18 cellular contexts compared by ENCODE assay signal in the genomic region with DNA sequence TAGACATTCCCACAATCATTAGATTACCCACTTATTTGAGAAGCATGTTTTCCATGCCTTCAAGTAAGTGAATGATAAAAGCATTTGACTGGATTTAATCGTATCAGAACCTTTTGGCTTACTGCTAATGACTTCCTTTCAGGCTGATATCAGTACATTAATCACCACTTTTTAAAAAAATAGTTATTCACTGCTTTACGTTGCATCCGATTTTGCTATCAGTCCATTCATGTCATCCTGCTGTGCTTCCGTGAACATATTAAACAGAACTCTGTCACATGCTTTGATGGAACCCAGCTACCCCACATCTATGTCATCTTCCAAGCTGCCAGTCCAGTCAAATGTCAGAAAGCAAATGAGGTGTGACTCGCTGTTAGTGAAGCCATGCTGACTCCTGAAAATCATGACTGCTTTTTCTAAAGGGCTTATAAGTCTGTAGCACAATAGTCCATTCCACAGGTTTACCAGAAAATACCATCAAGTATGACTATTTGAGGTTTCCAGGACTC.
DNase-seq lines count a peak whose midpoint lies in the region; ATAC-seq and TF ChIP-seq lines count a peak whose summit lies in the region.
"Had no signal": no experiment of that assay in that cellular context is flagged by ENCODE, and none has a peak within 500 bp of the region (broad histone marks: within the 10 kb centered on the region; RNA-seq: fewer than 3 reads in every experiment).

No MANE protein-coding gene starts in this region.

- peak overlapping the region; percentile 64 for H4K8ac ChIP-seq in mesenchymal stem cell (ENCODE audit: low read length)

- peaks cover 11% of the 10 kb centered on the region for H3K4me1 ChIP-seq in mesenchymal stem cell (ENCODE audit: control insufficient read depth, insufficient read depth, low read depth, low read length)
- no peaks in the 10 kb centered on the region for H3K4me1 ChIP-seq in left ventricle myocardium inferior
- H3K4me1 ChIP-seq in naive thymus-derived CD4-positive, alpha-beta T cell (ENCODE audit: control insufficient read depth in 2 of 2, insufficient read depth in 2 of 2, low read length in 2 of 2) = no peaks in the 10 kb centered on the region
- H3K4me1 ChIP-seq: BLaER1, upper lobe of right lung had no signal

- no peaks in the 10 kb centered on the region for H3K79me1 ChIP-seq in mesenchymal stem cell (replicated peaks; ENCODE audit: low read length, poor library complexity, severe bottlenecking)

- H3K4ac ChIP-seq in mesenchymal stem cell (ENCODE audit: low read depth in 1 of 2, low read length in 2 of 2) = no peak overlapping the region

- H3K27ac ChIP-seq in mesenchymal stem cell (ENCODE audit: low read length, poor library complexity, severe bottlenecking) = no peak overlapping the region
- no peak overlapping the region for H3K27ac ChIP-seq in left ventricle myocardium inferior (replicated peaks)
- no peak overlapping the region for H3K27ac ChIP-seq in naive thymus-derived CD4-positive, alpha-beta T cell (ENCODE audit: low read depth, low read length)
- H3K27ac ChIP-seq: BLaER1, upper lobe of right lung had no signal

- TF ChIP-seq CTCF in choroid plexus epithelial cell (conservative IDR thresholded peaks at IDR 0.05; ENCODE audit: low read depth, low read length) = no peak
- no peak for TF ChIP-seq CTCF in left ventricle myocardium inferior (IDR thresholded peaks at IDR 0.05; ENCODE audit: borderline replicate concordance)

- H3K36me3 Mint-ChIP-seq in naive thymus-derived CD4-positive, alpha-beta T cell = peaks cover 0 to 4% (median 0%) of the 10 kb centered on the region in 5 donors
- H3K36me3 Mint-ChIP-seq: brain; stimulated activated memory B cell treated with anti-CD40 and anti-IgM and Interleukin-4, amounts not matched to agents 10 μg/mL and 1 μg/mL and 100 μg/mL, for 72 hours had no signal

- no peak overlapping the region for H2BK120ac ChIP-seq in mesenchymal stem cell (ENCODE audit: low read depth, low read length)

- WGBS in mesenchymal stem cell = 41% methylated on average over 5 of the region's 5 CpGs

- intact Hi-C loops in left ventricle myocardium inferior (cut with micrococcal nuclease) = no loop called here
- intact Hi-C loops in naive thymus-derived CD4-positive, alpha-beta T cell (cut with micrococcal nuclease) = no loop called here

- peak overlapping the region in 1 of 2 experiments; percentile 84 for H2BK12ac ChIP-seq in mesenchymal stem cell (ENCODE audit: low read length in 2 of 2)

- H2BK5ac ChIP-seq in mesenchymal stem cell (ENCODE audit: low read depth, low read length, poor library complexity, severe bottlenecking) = no peak overlapping the region

- H2AFZ ChIP-seq in mesenchymal stem cell (ENCODE audit: low read depth, low read length) = no peak overlapping the region

- no peak for ATAC-seq in GM21515 (IDR thresholded peaks at IDR 0.05; ENCODE audit: unreplicated experiment)
- ATAC-seq in HG03354 (IDR thresholded peaks at IDR 0.05; ENCODE audit: poor library complexity, severe bottlenecking, unreplicated experiment) = no peak
- ATAC-seq in naive thymus-derived CD4-positive, alpha-beta T cell = no peak
- ATAC-seq: stimulated activated memory B cell treated with anti-CD40 and anti-IgM and Interleukin-4, amounts not matched to agents 10 μg/mL and 1 μg/mL and 100 μg/mL, for 72 hours; upper lobe of right lung had no signal

- H2AK5ac ChIP-seq in mesenchymal stem cell (ENCODE audit: low read length, severe bottlenecking) = no peak overlapping the region

- CTCF ChIA-PET in naive thymus-derived CD4-positive, alpha-beta T cell (lab: Charles Lee) = no interaction called here

- no peak overlapping the region for H3K27ac Mint-ChIP-seq in naive thymus-derived CD4-positive, alpha-beta T cell
- H3K27ac Mint-ChIP-seq: brain; stimulated activated memory B cell treated with anti-CD40 and anti-IgM and Interleukin-4, amounts not matched to agents 10 μg/mL and 1 μg/mL and 100 μg/mL, for 72 hours had no signal

- H3K27me3 ChIP-seq in mesenchymal stem cell (ENCODE audit: control insufficient read depth in 1 of 2, insufficient read depth in 1 of 2, low read length in 2 of 2) = no peaks in the 10 kb centered on the region
- H3K27me3 ChIP-seq in left ventricle myocardium inferior (ENCODE audit: low read depth) = peaks cover 11% of the 10 kb centered on the region
- no peaks in the 10 kb centered on the region for H3K27me3 ChIP-seq in naive thymus-derived CD4-positive, alpha-beta T cell (ENCODE audit: control insufficient read depth in 2 of 2, insufficient read depth in 2 of 2, low read length in 2 of 2)
- H3K27me3 ChIP-seq: BLaER1, upper lobe of right lung had no signal

- no peak overlapping the region for H3K23ac ChIP-seq in mesenchymal stem cell (ENCODE audit: low read length in 2 of 2)

- peak; percentile 25 for DNase-seq in AG20443 (ENCODE audit: low spot score)
- peak; percentile 76 for DNase-seq in M059J (ENCODE audit: low read depth)
- DNase-seq in choroid plexus epithelial cell (ENCODE audit: low read depth) = peak; percentile 68
- peak; percentile 50 for DNase-seq in mesenchymal stem cell
- DNase-seq in left ventricle myocardium inferior = no peak
- DNase-seq in naive thymus-derived CD4-positive, alpha-beta T cell = no peak
- DNase-seq: activated CD8-positive, alpha-beta memory T cell treated with anti-CD3 and anti-CD28 coated beads for 24 hours; DMS153; KBM-7; NCI-H446 treated with DMSO at 0.1 percent for 48 hours; SW 1271; upper lobe of right lung had no signal

- no peaks in the 10 kb centered on the region for H3K9me3 Mint-ChIP-seq in naive thymus-derived CD4-positive, alpha-beta T cell
- H3K9me3 Mint-ChIP-seq: stimulated activated memory B cell treated with anti-CD40 and anti-IgM and Interleukin-4, amounts not matched to agents 10 μg/mL and 1 μg/mL and 100 μg/mL, for 72 hours had no signal

- H3K36me3 ChIP-seq in mesenchymal stem cell (ENCODE audit: control insufficient read depth in 1 of 2, insufficient read depth in 2 of 2, low read depth in 1 of 2, low read length in 2 of 2) (no peaks in the 10 kb centered on the region), left ventricle myocardium inferior (no peaks in the 10 kb centered on the region)
- H3K36me3 ChIP-seq in naive thymus-derived CD4-positive, alpha-beta T cell (ENCODE audit: control insufficient read depth in 2 of 3, insufficient read depth in 3 of 3, low read length in 3 of 3) = no peaks in the 10 kb centered on the region
- H3K36me3 ChIP-seq: BLaER1, upper lobe of right lung had no signal

- H3K4me3 Mint-ChIP-seq in naive thymus-derived CD4-positive, alpha-beta T cell = no peak overlapping the region
- H3K4me3 Mint-ChIP-seq: brain; stimulated activated memory B cell treated with anti-CD40 and anti-IgM and Interleukin-4, amounts not matched to agents 10 μg/mL and 1 μg/mL and 100 μg/mL, for 72 hours had no signal

- H3K27me3 Mint-ChIP-seq in naive thymus-derived CD4-positive, alpha-beta T cell = peaks cover 0 to 30% (median 27%) of the 10 kb centered on the region in 5 donors

- H2BK15ac ChIP-seq in mesenchymal stem cell (ENCODE audit: low read depth, poor library complexity, severe bottlenecking) = no peak overlapping the region

- no peak overlapping the region for H3K18ac ChIP-seq in mesenchymal stem cell (ENCODE audit: low read depth in 1 of 2, low read length in 2 of 2)

- no peak overlapping the region for H3K14ac ChIP-seq in mesenchymal stem cell (ENCODE audit: low read length in 2 of 2)

- H3K9me3 ChIP-seq in mesenchymal stem cell (ENCODE audit: control insufficient read depth, low read length) = no peaks in the 10 kb centered on the region
- no peaks in the 10 kb centered on the region for H3K9me3 ChIP-seq in left ventricle myocardium inferior (replicated peaks)
- no peaks in the 10 kb centered on the region for H3K9me3 ChIP-seq in naive thymus-derived CD4-positive, alpha-beta T cell (ENCODE audit: control insufficient read depth in 2 of 3, low read length in 3 of 3)
- H3K9me3 ChIP-seq: BLaER1, upper lobe of right lung had no signal

- peak overlapping the region; percentile 6 for H3K4me3 ChIP-seq in choroid plexus epithelial cell (ENCODE audit: low read depth, low read length)
- H3K4me3 ChIP-seq in mesenchymal stem cell (ENCODE audit: insufficient read depth in 1 of 2, low read depth in 1 of 2, low read length in 2 of 2) = no peak overlapping the region
- H3K4me3 ChIP-seq in left ventricle myocardium inferior = no peak overlapping the region
- no peak overlapping the region for H3K4me3 ChIP-seq in naive thymus-derived CD4-positive, alpha-beta T cell (ENCODE audit: low read length)
- H3K4me3 ChIP-seq: BLaER1, smooth muscle cell, upper lobe of right lung had no signal

- no peak overlapping the region for H3K4me2 ChIP-seq in mesenchymal stem cell (ENCODE audit: low read length, poor library complexity, severe bottlenecking)
- H3K4me2 ChIP-seq: BLaER1, smooth muscle cell had no signal

- H4K91ac ChIP-seq in mesenchymal stem cell (ENCODE audit: low read length) = peak overlapping the region; percentile 68

- POLR2A ChIA-PET in naive thymus-derived CD4-positive, alpha-beta T cell (lab: Charles Lee) = no interaction called here

- H3K4me1 Mint-ChIP-seq in naive thymus-derived CD4-positive, alpha-beta T cell = no peaks in the 10 kb centered on the region
- H3K4me1 Mint-ChIP-seq: brain; stimulated activated memory B cell treated with anti-CD40 and anti-IgM and Interleukin-4, amounts not matched to agents 10 μg/mL and 1 μg/mL and 100 μg/mL, for 72 hours had no signal

- H3K9ac ChIP-seq in mesenchymal stem cell (ENCODE audit: low read length) = no peak overlapping the region
- H3K9ac ChIP-seq: BLaER1 had no signal

Comparison
In these comparisons a context has a peak if more than half of its experiments do, and no peak if none do; other contexts are left out.
1. DNase-seq: peak in AG20443 (single experiment), M059J (single experiment), choroid plexus epithelial cell (single experiment) and mesenchymal stem cell (single experiment); none in left ventricle myocardium inferior (single experiment) and naive thymus-derived CD4-positive, alpha-beta T cell (0 of 9).